In the genomic region with DNA sequence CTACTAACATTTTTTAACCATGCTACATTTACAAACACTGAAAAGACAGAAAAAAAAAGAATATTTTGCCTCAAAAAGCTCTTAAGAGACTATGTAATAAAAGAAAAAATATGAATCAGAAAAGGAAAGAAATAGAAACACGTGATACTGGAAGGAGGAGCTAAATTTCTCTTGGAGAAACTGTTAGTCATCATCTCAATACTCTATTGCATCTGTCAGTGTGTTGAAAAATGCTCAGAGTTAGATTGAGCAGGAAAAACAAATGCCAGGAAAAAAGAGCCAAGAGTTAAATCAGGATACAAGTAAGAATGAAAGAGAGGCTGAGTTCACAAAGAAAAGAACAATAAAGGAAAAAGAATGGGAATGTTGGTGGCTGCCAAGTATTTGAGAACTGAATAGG, we compare ENCODE assay signal across 1 cellular context.
A peak's percentile ranks its signal among the peaks of the same experiment; 100 is the strongest.
TF ChIP-seq lines count a peak whose summit lies in the region.

No MANE protein-coding gene starts in this region.

TF ChIP-seq in K562, 482 proteins besides CTCF, POLR2A, EP300 and RAD21 (continued from another document):
- TF ChIP-seq, protein P1, sequence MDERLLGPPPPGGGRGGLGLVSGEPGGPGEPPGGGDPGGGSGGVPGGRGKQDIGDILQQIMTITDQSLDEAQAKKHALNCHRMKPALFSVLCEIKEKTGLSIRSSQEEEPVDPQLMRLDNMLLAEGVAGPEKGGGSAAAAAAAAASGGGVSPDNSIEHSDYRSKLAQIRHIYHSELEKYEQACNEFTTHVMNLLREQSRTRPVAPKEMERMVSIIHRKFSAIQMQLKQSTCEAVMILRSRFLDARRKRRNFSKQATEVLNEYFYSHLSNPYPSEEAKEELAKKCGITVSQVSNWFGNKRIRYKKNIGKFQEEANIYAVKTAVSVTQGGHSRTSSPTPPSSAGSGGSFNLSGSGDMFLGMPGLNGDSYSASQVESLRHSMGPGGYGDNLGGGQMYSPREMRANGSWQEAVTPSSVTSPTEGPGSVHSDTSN (CRISPR knock-in tag; IDR thresholded peaks at IDR 0.05; ENCODE audit: low read depth) = no peak
- TF ChIP-seq, protein P1 (tag; conservative IDR thresholded peaks at IDR 0.05; ENCODE audit: low read depth) = peak; percentile 75
- no peak for TF ChIP-seq TAF9B (IDR thresholded peaks at IDR 0.05; ENCODE audit: partially characterized antibody)
- no peak for TF ChIP-seq KAT7 (CRISPR knock-in tag; IDR thresholded peaks at IDR 0.05; ENCODE audit: borderline replicate concordance)
- no peak for TF ChIP-seq PTRF (tag; IDR thresholded peaks at IDR 0.05)
- no peak for TF ChIP-seq TCF7L2 (IDR thresholded peaks at IDR 0.05; ENCODE audit: low read depth, low read length)
- TF ChIP-seq TOE1 (IDR thresholded peaks at IDR 0.05; ENCODE audit: borderline replicate concordance) = peak; percentile 68; the same call in 1 of the 2 replicates
- no peak for TF ChIP-seq TOE1 (CRISPR knock-in tag; IDR thresholded peaks at IDR 0.05; ENCODE audit: borderline replicate concordance, low read depth)
- no peak for TF ChIP-seq MYC (IDR thresholded peaks at IDR 0.05; ENCODE audit: low read depth, low read length)
- TF ChIP-seq MYC (CRISPR knock-in tag; IDR thresholded peaks at IDR 0.05; ENCODE audit: borderline replicate concordance, low read depth) = no peak
